Comparison of ENCODE assay signal across 1 cellular context in the genomic region with DNA sequence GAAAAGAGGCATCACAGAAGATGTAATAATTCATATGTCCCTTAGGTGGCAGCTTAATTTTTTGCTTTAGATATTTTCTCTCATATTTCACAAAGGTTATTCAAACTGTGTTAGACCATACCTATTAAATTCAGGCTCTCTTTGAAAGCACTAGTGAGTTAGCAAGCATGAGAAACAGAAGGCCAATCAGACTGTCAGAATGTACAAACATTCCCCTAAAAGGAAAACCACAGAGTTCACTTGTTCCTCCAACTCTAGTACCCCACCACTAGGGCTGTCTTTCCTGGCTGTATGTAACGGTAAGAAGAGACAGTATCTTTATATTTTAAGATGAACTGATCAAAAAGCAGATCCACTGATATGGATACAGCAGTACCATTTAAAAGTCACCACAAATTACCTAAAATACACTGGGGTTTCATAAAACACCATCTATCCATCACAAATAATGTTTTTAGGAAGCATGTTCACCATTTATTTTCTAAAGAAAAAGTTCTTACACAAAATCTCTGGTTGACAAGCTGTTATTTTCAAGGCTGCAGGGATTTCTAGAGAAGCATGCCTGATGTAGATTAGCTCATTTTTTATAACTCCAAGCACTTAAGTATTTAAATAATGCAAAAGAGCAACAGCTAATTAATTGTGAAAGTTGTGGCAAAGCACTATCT.
TF ChIP-seq lines count a peak whose summit lies in the region.

No MANE protein-coding gene starts in this region.

TF ChIP-seq in SK-N-SH treated with all-trans-retinoic acid at 6 μM for 48 hours, 23 proteins besides CTCF, POLR2A, EP300 and RAD21 (continued from another document):
- TF ChIP-seq ZNF70 (CRISPR knock-in tag; IDR thresholded peaks at IDR 0.05) = no peak
- TF ChIP-seq ISL1 (CRISPR knock-in tag; IDR thresholded peaks at IDR 0.05) = no peak
- no peak for TF ChIP-seq CSDC2 (CRISPR knock-in tag; IDR thresholded peaks at IDR 0.05)
- no peak for TF ChIP-seq ZNF565 (CRISPR knock-in tag; conservative IDR thresholded peaks at IDR 0.05; ENCODE audit: low read depth)
